9 cellular contexts compared by ENCODE assay signal in the genomic region with DNA sequence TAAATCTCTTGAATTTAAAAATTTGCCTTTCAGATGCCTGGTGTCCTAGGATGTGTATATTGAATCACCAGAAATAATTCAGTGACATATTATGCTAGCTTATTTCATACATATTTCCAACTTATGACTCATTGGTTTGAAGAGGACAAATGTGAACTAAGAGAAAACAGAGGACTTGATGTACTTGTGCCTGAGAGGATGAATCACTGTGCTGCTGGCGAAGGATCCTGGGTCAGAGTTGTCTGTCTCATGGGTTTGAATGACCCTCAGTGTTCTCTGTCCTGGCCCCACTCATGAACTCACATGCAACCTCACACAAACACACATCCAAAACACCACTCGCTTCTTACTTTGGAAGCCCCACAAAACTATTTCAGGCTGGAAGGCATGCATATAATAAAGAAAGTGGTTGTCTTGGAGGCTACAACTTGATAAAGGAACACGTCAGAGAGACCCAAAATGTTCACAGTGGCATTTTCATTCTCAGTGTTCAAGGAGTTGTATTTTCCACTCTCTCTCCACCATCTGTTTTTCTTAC.
DNase-seq lines count a peak whose midpoint lies in the region; ATAC-seq and TF ChIP-seq lines count a peak whose summit lies in the region.
"Had no signal": no experiment of that assay in that cellular context is flagged by ENCODE, and none has a peak within 500 bp of the region (broad histone marks: within the 10 kb centered on the region; RNA-seq: fewer than 3 reads in every experiment).

No MANE protein-coding gene starts in this region.

- H3K9me2 ChIP-seq in hepatocyte (replicated peaks; ENCODE audit: insufficient read depth), result no peaks in the 10 kb centered on the region

- H3K9me3 Mint-ChIP-seq in activated CD4-positive, alpha-beta memory T cell treated with anti-CD3 and anti-CD28 coated beads for 36 hours, result no peaks in the 10 kb centered on the region
- peaks cover 7% of the 10 kb centered on the region; the same call in 1 of the 2 replicates for H3K9me3 Mint-ChIP-seq in HFFc6

- DNase-seq in HT1080 (ENCODE audit: low read depth) (peak; percentile 81), brain microvascular endothelial cell (peak; percentile 92), hepatocyte (ENCODE audit: low spot score) (peak; percentile 21), smooth muscle cell of the brain vasculature (ENCODE audit: low read depth, low spot score) (peak; percentile 44), HFFc6 (no peak)
- DNase-seq in activated CD4-positive, alpha-beta memory T cell treated with anti-CD3 and anti-CD28 coated beads for 36 hours, result no peak
- DNase-seq: NCI-H446 had no signal

- H2AFZ ChIP-seq in hepatocyte, result no peak overlapping the region

- no peak overlapping the region for H3K27ac Mint-ChIP-seq in activated CD4-positive, alpha-beta memory T cell treated with anti-CD3 and anti-CD28 coated beads for 36 hours
- H3K27ac Mint-ChIP-seq in HFFc6, result no peak overlapping the region

- H3K4me1 Mint-ChIP-seq in activated CD4-positive, alpha-beta memory T cell treated with anti-CD3 and anti-CD28 coated beads for 36 hours (ENCODE audit: low read depth), result no peaks in the 10 kb centered on the region
- H3K4me1 Mint-ChIP-seq in HFFc6 (ENCODE audit: low read depth), result no peaks in the 10 kb centered on the region

- intact Hi-C loops in activated CD4-positive, alpha-beta memory T cell treated with anti-CD3 and anti-CD28 coated beads for 36 hours (cut with micrococcal nuclease), result loop anchor here (1.0 kb wide), 1 partner anchor 11 kb away; no protein-coding TSS in a partner anchor

- no peak for ATAC-seq in HG02852 (IDR thresholded peaks at IDR 0.05; ENCODE audit: unreplicated experiment)
- ATAC-seq in HG03378 (IDR thresholded peaks at IDR 0.05; ENCODE audit: unreplicated experiment), result no peak

- in situ Hi-C loops in brain microvascular endothelial cell (cut with HindIII; ENCODE audit: low pct_ligation_motif_present, low sequenced_read_pairs), result no loop called here

- no peaks in the 10 kb centered on the region for H3K36me3 ChIP-seq in brain microvascular endothelial cell (replicated peaks)
- H3K36me3 ChIP-seq in hepatocyte (replicated peaks; ENCODE audit: insufficient read depth, low read depth), result no peaks in the 10 kb centered on the region

- H3K36me3 Mint-ChIP-seq in activated CD4-positive, alpha-beta memory T cell treated with anti-CD3 and anti-CD28 coated beads for 36 hours, result no peaks in the 10 kb centered on the region
- H3K36me3 Mint-ChIP-seq in HFFc6 (ENCODE audit: low read depth), result no peaks in the 10 kb centered on the region

- H3K27ac ChIP-seq in brain microvascular endothelial cell, result peak overlapping the region; percentile 92
- peak overlapping the region; percentile 59 for H3K27ac ChIP-seq in hepatocyte

- H3K9me3 ChIP-seq in hepatocyte (ENCODE audit: low read depth), result no peaks in the 10 kb centered on the region

- TF ChIP-seq CTCF in brain microvascular endothelial cell (IDR thresholded peaks at IDR 0.05; ENCODE audit: low read depth, low read length, missing control alignments), result no peak
- TF ChIP-seq CTCF in hepatocyte (IDR thresholded peaks at IDR 0.05; ENCODE audit: poor library complexity), result no peak
- no peak for TF ChIP-seq CTCF in HFFc6 (IDR thresholded peaks at IDR 0.05)

- peaks cover 5% of the 10 kb centered on the region for H3K4me1 ChIP-seq in hepatocyte (ENCODE audit: insufficient read depth)

- no peaks in the 10 kb centered on the region for H3K79me2 ChIP-seq in hepatocyte

- no peaks in the 10 kb centered on the region for H3K27me3 Mint-ChIP-seq in activated CD4-positive, alpha-beta memory T cell treated with anti-CD3 and anti-CD28 coated beads for 36 hours
- H3K27me3 Mint-ChIP-seq in HFFc6 (ENCODE audit: insufficient read depth), result no peaks in the 10 kb centered on the region; the same call in 1 of the 2 replicates

- 64% methylated on average over 3 of the region's 3 CpGs for WGBS in hepatocyte (ENCODE audit: low lambda C conversion rate, missing lambda C conversion rate)

- CTCF ChIA-PET in activated CD4-positive, alpha-beta memory T cell treated with anti-CD3 and anti-CD28 coated beads for 36 hours (lab: Charles Lee), result no interaction called here

- H3K4me3 ChIP-seq in brain microvascular endothelial cell (ENCODE audit: low read depth, low read length) (no peak overlapping the region), hepatocyte (no peak overlapping the region)

- no peak overlapping the region for H3K4me2 ChIP-seq in hepatocyte

- H4K20me1 ChIP-seq in hepatocyte (ENCODE audit: insufficient read depth, poor library complexity, severe bottlenecking), result no peaks in the 10 kb centered on the region

- H3K4me3 Mint-ChIP-seq in activated CD4-positive, alpha-beta memory T cell treated with anti-CD3 and anti-CD28 coated beads for 36 hours, result no peak overlapping the region
- H3K4me3 Mint-ChIP-seq in HFFc6, result no peak overlapping the region

- no peaks in the 10 kb centered on the region for H3K27me3 ChIP-seq in brain microvascular endothelial cell (replicated peaks)
- no peaks in the 10 kb centered on the region for H3K27me3 ChIP-seq in hepatocyte

- POLR2A ChIA-PET in activated CD4-positive, alpha-beta memory T cell treated with anti-CD3 and anti-CD28 coated beads for 36 hours (lab: Charles Lee), result no interaction called here

Comparison
In these comparisons a context has a peak if more than half of its experiments do, and no peak if none do; other contexts are left out.
1. DNase-seq: peak in HT1080 (single experiment), brain microvascular endothelial cell (single experiment), hepatocyte (single experiment) and smooth muscle cell of the brain vasculature (single experiment); none in activated CD4-positive, alpha-beta memory T cell treated with anti-CD3 and anti-CD28 coated beads for 36 hours (single experiment) and HFFc6 (single experiment).